ENCODE assay signal across 25 cellular contexts in the genomic region with DNA sequence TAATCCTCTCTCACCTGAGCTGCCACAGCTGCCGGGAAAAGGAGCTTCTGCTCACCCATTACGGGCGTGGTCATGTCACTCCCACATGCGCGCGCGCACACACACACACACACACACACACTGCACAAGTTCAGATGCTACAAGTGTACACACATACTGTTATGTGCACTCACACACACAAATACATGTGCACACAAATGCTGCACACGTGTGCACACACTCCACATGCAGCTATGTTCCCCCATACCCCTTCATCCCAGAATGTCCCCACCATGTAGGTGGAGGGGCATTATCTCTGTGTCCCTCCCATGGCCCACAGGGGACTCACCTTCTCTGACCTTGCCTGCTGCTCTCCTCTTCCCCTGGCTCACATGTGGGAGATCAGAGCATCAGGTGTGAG. TPM values are rescaled to one million over a fixed set of nuclear protein-coding genes. Genes with fewer than 3 reads are reported as not detected.
"Had no signal": no experiment of that assay in that cellular context is flagged by ENCODE, and none has a peak within 500 bp of the region (broad histone marks: within the 10 kb centered on the region; RNA-seq: fewer than 3 reads in every experiment).

No MANE protein-coding gene starts in this region.

- FAIRE-seq: RCC 7860 had no signal

- H3K27ac ChIP-seq: HL-60, SJSA1, SK-N-MC had no signal

- ATAC-seq: T-cell had no signal

- DNase-seq: IMR-90, Karpas-422, KG1, MG63, NCI-H1092, NCI-H1105 treated with DMSO at 0.1 percent for 48 hours, NCI-H1417 treated with DMSO at 0.1 percent for 48 hours, NCI-H146, NCI-H1694 treated with DMSO at 0.1 percent for 48 hours, NCI-H1930, NCI-H2081, NCI-H2107, NCI-H2227 treated with DMSO at 0.1 percent for 48 hours, NCI-H446, NCI-H510A, NCI-H524 treated with DMSO at 0.1 percent for 48 hours, NCI-H774, Right ventricle myocardium superior, RPMI8226, SIG-M5, T-cell had no signal

- H3K4me3 ChIP-seq: MG63, SJSA1, SK-N-MC had no signal

- H3K9me3 ChIP-seq: MG63, SJSA1 had no signal

- H3K36me3 ChIP-seq: MG63, SJSA1 had no signal

- H3K27me3 ChIP-seq: SJSA1 had no signal

RNA-seq across cellular contexts. Expression of a gene that starts 37.3 kb away (rescaled TPM):
- total RNA-seq: SJSA1 had no signal
